28 cellular contexts compared by ENCODE assay signal in genomic region chr10:72137583-72137982, GRCh38.
"Had no signal": no experiment of that assay in that cellular context is flagged by ENCODE, and none has a peak within 500 bp of the region (broad histone marks: within the 10 kb centered on the region; RNA-seq: fewer than 3 reads in every experiment).

No MANE protein-coding gene starts in this region.

- H3K4me3 ChIP-seq: colonic mucosa, coronary artery, dorsolateral prefrontal cortex, esophagus muscularis mucosa, esophagus squamous epithelium, gastrocnemius medialis, gastroesophageal sphincter, heart left ventricle, heart right ventricle had no signal

- H3K27me3 ChIP-seq: colonic mucosa, dorsolateral prefrontal cortex, esophagus muscularis mucosa, esophagus squamous epithelium, foreskin keratinocyte, gastrocnemius medialis, gastroesophageal sphincter, heart left ventricle, heart right ventricle had no signal

- H3K4me1 ChIP-seq: colonic mucosa, esophagus squamous epithelium, foreskin keratinocyte, gastroesophageal sphincter had no signal

- H3K36me3 ChIP-seq: colonic mucosa, gastrocnemius medialis had no signal

- H3K9me3 ChIP-seq: colonic mucosa, esophagus muscularis mucosa, esophagus squamous epithelium, gastrocnemius medialis, gastroesophageal sphincter, heart left ventricle had no signal

- FAIRE-seq: colon, endometrium, endothelial cell of umbilical vein, frontal cortex had no signal

- ATAC-seq: effector memory CD8-positive, alpha-beta T cell; esophagus mucosa; foreskin keratinocyte; gastrocnemius medialis; gastroesophageal sphincter; heart left ventricle; heart right ventricle had no signal

- DNase-seq: colonic mucosa; cortex of kidney; dermis blood vessel endothelial cell; dorsolateral prefrontal cortex; effector CD4-positive, alpha-beta T cell; effector CD8-positive, alpha-beta T cell; effector memory CD4-positive, alpha-beta T cell; effector memory CD8-positive, alpha-beta T cell; endodermal cell; erythroblast; esophagus squamous epithelium; foreskin fibroblast; foreskin keratinocyte; foreskin melanocyte; gastrocnemius medialis; glutamatergic neuron; head of caudate nucleus; heart left ventricle; heart right ventricle had no signal

- H3K27ac ChIP-seq: colonic mucosa, coronary artery, dorsolateral prefrontal cortex, epithelial cell of prostate, esophagus muscularis mucosa, esophagus squamous epithelium, foreskin keratinocyte, gastrocnemius medialis, gastroesophageal sphincter, heart left ventricle, heart right ventricle had no signal
